25 cellular contexts compared by ENCODE assay signal in genomic region chr1:54863267-54863665, GRCh38. TPM values are rescaled to one million over a fixed set of nuclear protein-coding genes. Genes with fewer than 3 reads are reported as not detected.
DNase-seq lines count a peak whose midpoint lies in the region; FAIRE-seq and TF ChIP-seq lines count a peak whose summit lies in the region.
"Had no signal": no experiment of that assay in that cellular context is flagged by ENCODE, and none has a peak within 500 bp of the region (broad histone marks: within the 10 kb centered on the region; RNA-seq: fewer than 3 reads in every experiment).

No MANE protein-coding gene starts in this region.

- H3K4me1 Mint-ChIP-seq in Calu3 (ENCODE audit: low read depth, unreplicated experiment) (peaks cover 54% of the 10 kb centered on the region), nephron progenitor cell (peaks cover 38% of the 10 kb centered on the region)

- BruUV-seq in Calu3 (replicated peaks; lab: Mats Ljungman, UMichigan) (TSS peak; percentile 24), OCI-LY7 (replicated peaks; lab: Mats Ljungman, UMichigan) (TSS peak; percentile 41)

- H3K4me3 Mint-ChIP-seq in Calu3 (ENCODE audit: low read depth, unreplicated experiment) = no peak overlapping the region
- no peak overlapping the region for H3K4me3 Mint-ChIP-seq in nephron progenitor cell
- H3K4me3 Mint-ChIP-seq: CD4-positive, alpha-beta memory T cell had no signal

- H3K27ac Mint-ChIP-seq in Calu3 (ENCODE audit: unreplicated experiment) (no peak overlapping the region), nephron progenitor cell (peak overlapping the region; percentile 33)

- peaks cover 93% of the 10 kb centered on the region for H3K36me3 ChIP-seq in OCI-LY7 (ENCODE audit: insufficient read depth, low read length)
- H3K36me3 ChIP-seq: BLaER1 had no signal

- no peaks in the 10 kb centered on the region for H3K9me2 ChIP-seq in OCI-LY7 (ENCODE audit: insufficient read depth, low read length)
- H3K9me2 ChIP-seq: SK-N-SH had no signal

- CTCF ChIA-PET in Calu3 (lab: Charles Lee) (no interaction called here), OCI-LY7 (lab: Charles Lee; ENCODE audit: unreplicated experiment) (no interaction called here)

- H3K79me2 ChIP-seq in OCI-LY7 (ENCODE audit: insufficient read depth, low read depth, low read length) = no peaks in the 10 kb centered on the region

- TF ChIP-seq CTCF in Calu3 (IDR thresholded peaks at IDR 0.05; ENCODE audit: unreplicated experiment) = no peak
- no peak for TF ChIP-seq CTCF in OCI-LY7 (conservative IDR thresholded peaks at IDR 0.05; ENCODE audit: low read length)
- no peak for TF ChIP-seq CTCF in nephron progenitor cell (IDR thresholded peaks at IDR 0.05)

- FAIRE-seq in RCC 7860 (lab: Jason Lieb, UNC) = no peak
- FAIRE-seq: GM18507 had no signal

- DNase-seq in Calu3 (no peak), OCI-LY7 (ENCODE audit: low spot score) (no peak), cerebellar cortex (ENCODE audit: low spot score) (peak; percentile 35), nephron progenitor cell (no peak), NCI-H510A treated with DMSO at 0.1 percent for 48 hours (lab: John Stamatoyannopoulos, UW) (no peak), Kasumi-1 (lab: John Stamatoyannopoulos, UW) (no peak), RCC 7860 (ENCODE audit: low spot score) (no peak)
- DNase-seq in central memory CD4-positive, alpha-beta T cell = no peak
- DNase-seq: ACHN; CD4-positive, alpha-beta memory T cell; GDM1; GM23248; Karpas-422; MG63; NCI-H1417; NCI-H187 treated with DMSO at 0.1 percent for 48 hours; NCI-H2107; NCI-H2227 treated with DMSO at 0.1 percent for 48 hours; NCI-H524 treated with DMSO at 0.1 percent for 48 hours; OCI-M1; SIG-M5; SK-N-SH had no signal

- peaks cover 83% of the 10 kb centered on the region for H3K36me3 Mint-ChIP-seq in Calu3 (ENCODE audit: insufficient read depth, unreplicated experiment)
- peaks cover 81% of the 10 kb centered on the region for H3K36me3 Mint-ChIP-seq in nephron progenitor cell (ENCODE audit: low read depth)

- H3K4me3 ChIP-seq in OCI-LY7 (ENCODE audit: low read depth, low read length, poor library complexity, severe bottlenecking) = no peak overlapping the region
- H3K4me3 ChIP-seq: BLaER1, GM23248, HAP-1, MG63 had no signal

- H3K4me2 ChIP-seq in OCI-LY7 (ENCODE audit: low read length) = no peak overlapping the region
- H3K4me2 ChIP-seq: BLaER1, SK-N-SH had no signal

- no peak overlapping the region for H3K27ac ChIP-seq in OCI-LY7 (ENCODE audit: low read depth, low read length, poor library complexity, severe bottlenecking)
- H3K27ac ChIP-seq: BLaER1, GM23248 had no signal

- no peaks in the 10 kb centered on the region for H3K9me3 ChIP-seq in OCI-LY7 (ENCODE audit: low read length)
- H3K9me3 ChIP-seq: BLaER1, HAP-1, MG63, SK-N-SH had no signal

- intact Hi-C loops in Calu3 (cut with micrococcal nuclease; ENCODE audit: unreplicated experiment) (no loop called here), OCI-LY7 (cut with micrococcal nuclease; ENCODE audit: unreplicated experiment) (no loop called here)

- no peak overlapping the region for H2AFZ ChIP-seq in OCI-LY7 (ENCODE audit: low read length)
- H2AFZ ChIP-seq: GM23248 had no signal

- H3K4me1 ChIP-seq in OCI-LY7 (ENCODE audit: insufficient read depth, low read length, poor library complexity, severe bottlenecking) = no peaks in the 10 kb centered on the region
- H3K4me1 ChIP-seq: HAP-1 had no signal

- H3K9me3 Mint-ChIP-seq in Calu3 (ENCODE audit: low read depth, unreplicated experiment) (no peaks in the 10 kb centered on the region), nephron progenitor cell (no peaks in the 10 kb centered on the region)

- H4K20me1 ChIP-seq in OCI-LY7 (ENCODE audit: insufficient read depth, low read length) = no peaks in the 10 kb centered on the region
- H4K20me1 ChIP-seq: BLaER1 had no signal

- POLR2A ChIA-PET in OCI-LY7 (lab: Charles Lee) = interaction anchor here (0.9 kb wide), 1 partner anchor 10 kb away, joined by 3 read pairs; no protein-coding TSS in a partner anchor

- H3K27me3 Mint-ChIP-seq in Calu3 (ENCODE audit: unreplicated experiment) (no peaks in the 10 kb centered on the region), nephron progenitor cell (ENCODE audit: low read depth, poor library complexity) (no peaks in the 10 kb centered on the region)
- H3K27me3 Mint-ChIP-seq: CD4-positive, alpha-beta memory T cell had no signal

RNA-seq across cellular contexts. Expression of gene DHCR24, which starts 23.7 kb away (rescaled TPM):
- total RNA-seq in Calu3 (2022) (448 and 469 TPM in 2 replicates), OCI-LY7 (2022) (84.4 and 93.6 TPM in 2 replicates)
- 40.5 and 45.7 TPM in 2 replicates for total RNA-seq in OCI-LY7 (2014; rRNA removed; shearing (Covaris generic))
